ENCODE assay signal across 18 cellular contexts in the genomic region with DNA sequence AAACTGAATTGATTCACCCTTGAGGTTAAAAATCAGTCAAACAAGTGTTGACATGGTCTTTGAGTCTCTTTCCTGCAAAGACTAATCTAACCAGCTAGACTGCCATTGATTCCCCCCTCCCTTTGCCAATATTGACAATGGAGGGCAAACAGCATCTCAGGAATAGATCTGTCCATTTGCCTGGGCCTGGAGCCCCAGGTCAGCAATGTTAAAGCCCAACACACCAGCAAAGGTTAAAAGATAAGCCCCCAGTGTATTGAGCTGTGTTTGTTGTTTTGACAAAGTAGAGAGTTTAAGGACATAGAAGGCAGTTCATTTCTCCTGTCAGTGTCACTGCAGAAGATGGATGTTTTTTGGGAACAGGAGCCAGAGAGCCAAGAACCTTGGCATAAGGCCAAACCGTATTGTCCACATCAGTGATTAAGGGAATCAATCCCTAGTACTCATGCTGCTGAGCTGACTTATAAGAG.
DNase-seq lines count a peak whose midpoint lies in the region; ATAC-seq and TF ChIP-seq lines count a peak whose summit lies in the region.
"Had no signal": no experiment of that assay in that cellular context is flagged by ENCODE, and none has a peak within 500 bp of the region (broad histone marks: within the 10 kb centered on the region; RNA-seq: fewer than 3 reads in every experiment).

No MANE protein-coding gene starts in this region.

- ATAC-seq in left lobe of liver: peak; percentile 78
- no peak for ATAC-seq in HG03354 (IDR thresholded peaks at IDR 0.05; ENCODE audit: poor library complexity, severe bottlenecking, unreplicated experiment)
- ATAC-seq: GM23338, HCT116 had no signal

- peak overlapping the region; percentile 70 for H3K27ac ChIP-seq in VCaP
- H3K27ac ChIP-seq: BLaER1, SJSA1 had no signal

- no peak for TF ChIP-seq CTCF in VCaP (conservative IDR thresholded peaks at IDR 0.05)

- DNase-seq in NCI-H82 (lab: John Stamatoyannopoulos, UW): peak; percentile 34
- DNase-seq in NCI-H82 treated with DMSO at 0.1 percent for 48 hours (lab: John Stamatoyannopoulos, UW; ENCODE audit: unreplicated experiment): no peak
- peak; percentile 62 for DNase-seq in left lobe of liver (ENCODE audit: low spot score)
- no peak for DNase-seq in activated CD4-positive, CD25-positive, alpha-beta regulatory T cell (lab: John Stamatoyannopoulos, UW)
- no peak for DNase-seq in stimulated activated CD4-positive, alpha-beta T cell treated with anti-CD3 and anti-CD28 coated beads, Interleukin-4, amount 100 ng/mL, for 1 hour
- DNase-seq: Calu3; CD4-positive, alpha-beta memory T cell; GF-D8; KG1; NCI-H146; NCI-H2081; NCI-H774 had no signal

Comparison
In these comparisons a context has a peak if more than half of its experiments do, and no peak if none do; other contexts are left out.
1. DNase-seq: peak in NCI-H82 (single experiment) and left lobe of liver (single experiment); none in NCI-H82 treated with DMSO at 0.1 percent for 48 hours (single experiment), activated CD4-positive, CD25-positive, alpha-beta regulatory T cell (0 of 4) and stimulated activated CD4-positive, alpha-beta T cell treated with anti-CD3 and anti-CD28 coated beads, Interleukin-4, amount 100 ng/mL, for 1 hour (single experiment).